ENCODE assay signal across 8 cellular contexts in the genomic region with DNA sequence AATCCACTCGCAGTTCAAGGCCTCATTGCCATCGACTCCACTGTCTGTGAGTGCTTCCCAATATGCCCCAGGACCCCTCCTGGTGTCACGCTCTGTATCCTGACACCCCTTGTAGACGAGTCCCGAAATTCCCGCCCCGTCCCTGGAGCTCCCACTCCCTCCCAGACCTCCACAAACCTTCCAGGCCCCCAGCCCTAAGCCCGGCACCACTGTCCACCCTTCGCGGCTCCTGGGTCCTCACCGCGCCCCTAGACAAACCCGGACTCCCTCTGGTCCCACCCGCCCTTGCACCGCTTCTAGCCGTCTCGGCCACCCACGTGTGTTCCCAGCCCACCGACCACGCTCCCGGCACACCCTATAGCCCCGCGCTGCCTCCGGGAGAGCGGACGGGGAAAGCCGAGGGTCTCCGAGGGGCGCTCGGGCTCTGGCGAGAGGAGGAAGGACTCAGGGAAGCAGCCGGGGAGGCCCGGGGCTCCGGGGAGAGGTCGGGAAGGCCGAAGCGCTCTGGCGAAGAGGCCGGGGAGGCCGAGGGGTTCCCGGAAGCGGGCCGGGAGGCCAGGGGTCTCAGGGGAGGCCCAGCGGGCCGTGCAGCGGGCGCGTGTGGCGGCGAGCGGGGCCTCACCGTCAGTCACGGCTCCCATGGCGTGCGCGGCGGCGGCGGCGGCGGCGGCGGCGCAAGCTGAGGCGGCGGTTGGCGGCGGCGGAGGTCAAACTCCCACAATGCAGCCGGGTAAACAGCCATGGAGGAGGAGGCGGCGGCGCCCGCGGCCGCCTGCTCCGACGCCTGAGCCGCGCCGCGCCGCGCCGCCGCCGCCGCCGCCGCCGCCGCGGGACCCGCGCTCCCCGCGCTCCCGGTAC. TPM values are rescaled to one million over a fixed set of nuclear protein-coding genes. Genes with fewer than 3 reads are reported as not detected.
DNase-seq lines count a peak whose midpoint lies in the region; ATAC-seq, FAIRE-seq and TF ChIP-seq lines count a peak whose summit lies in the region.

A gene with protein sequence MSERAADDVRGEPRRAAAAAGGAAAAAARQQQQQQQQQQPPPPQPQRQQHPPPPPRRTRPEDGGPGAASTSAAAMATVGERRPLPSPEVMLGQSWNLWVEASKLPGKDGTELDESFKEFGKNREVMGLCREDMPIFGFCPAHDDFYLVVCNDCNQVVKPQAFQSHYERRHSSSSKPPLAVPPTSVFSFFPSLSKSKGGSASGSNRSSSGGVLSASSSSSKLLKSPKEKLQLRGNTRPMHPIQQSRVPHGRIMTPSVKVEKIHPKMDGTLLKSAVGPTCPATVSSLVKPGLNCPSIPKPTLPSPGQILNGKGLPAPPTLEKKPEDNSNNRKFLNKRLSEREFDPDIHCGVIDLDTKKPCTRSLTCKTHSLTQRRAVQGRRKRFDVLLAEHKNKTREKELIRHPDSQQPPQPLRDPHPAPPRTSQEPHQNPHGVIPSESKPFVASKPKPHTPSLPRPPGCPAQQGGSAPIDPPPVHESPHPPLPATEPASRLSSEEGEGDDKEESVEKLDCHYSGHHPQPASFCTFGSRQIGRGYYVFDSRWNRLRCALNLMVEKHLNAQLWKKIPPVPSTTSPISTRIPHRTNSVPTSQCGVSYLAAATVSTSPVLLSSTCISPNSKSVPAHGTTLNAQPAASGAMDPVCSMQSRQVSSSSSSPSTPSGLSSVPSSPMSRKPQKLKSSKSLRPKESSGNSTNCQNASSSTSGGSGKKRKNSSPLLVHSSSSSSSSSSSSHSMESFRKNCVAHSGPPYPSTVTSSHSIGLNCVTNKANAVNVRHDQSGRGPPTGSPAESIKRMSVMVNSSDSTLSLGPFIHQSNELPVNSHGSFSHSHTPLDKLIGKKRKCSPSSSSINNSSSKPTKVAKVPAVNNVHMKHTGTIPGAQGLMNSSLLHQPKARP (plus strand): TSS at position 718 of the 858 bp plus-strand sequence. CDS start 48,732 bp downstream, outside the sequence.
A gene (minus strand): TSS at position 656 of the 858 bp plus-strand sequence. CDS start 15 bp downstream, at position 641.

- H3K4me1 ChIP-seq in small intestine (ENCODE audit: control insufficient read depth in 2 of 2, insufficient read depth in 1 of 2, low read depth in 1 of 2, low read length in 1 of 2) = peaks cover 3 to 13% of the 10 kb centered on the region in 2 donors

- H3K27me3 ChIP-seq in brain microvascular endothelial cell (replicated peaks) = no peaks in the 10 kb centered on the region
- no peaks in the 10 kb centered on the region for H3K27me3 ChIP-seq in small intestine (ENCODE audit: control insufficient read depth in 2 of 2, insufficient read depth in 2 of 2, low read length in 2 of 2)

- no peak for FAIRE-seq in small intestine (lab: Jason Lieb, UNC)

- peak; percentile 71 for ATAC-seq in GM21529 (IDR thresholded peaks at IDR 0.05; ENCODE audit: unreplicated experiment)

- peak within 1 kb of the TSS; percentile 83 for H3K4me3 ChIP-seq in Jurkat, Clone E6-1 (ENCODE audit: low read length)
- peak within 1 kb of the TSS; percentile 89 for H3K4me3 ChIP-seq in brain microvascular endothelial cell (ENCODE audit: low read depth, low read length)
- peak within 1 kb of the TSS; percentile 81 for H3K4me3 ChIP-seq in iPS-18c (ENCODE audit: insufficient read depth, low read depth, low read length)
- peak within 1 kb of the TSS; percentile 96 to 99 for H3K4me3 ChIP-seq in small intestine (ENCODE audit: low read depth in 1 of 2, low read length in 2 of 2)

- TF ChIP-seq CTCF in brain microvascular endothelial cell (IDR thresholded peaks at IDR 0.05; ENCODE audit: low read depth, low read length, missing control alignments) = no peak

- H3K27ac ChIP-seq in brain microvascular endothelial cell = peak within 1 kb of the TSS; percentile 78
- H3K27ac ChIP-seq in small intestine (ENCODE audit: low read depth in 1 of 2, low read length in 1 of 2) = peak within 1 kb of the TSS; percentile 87 to 91

- H3K9me3 ChIP-seq in iPS-18c (ENCODE audit: control insufficient read depth, insufficient read depth, low read length) (no peaks in the 10 kb centered on the region), small intestine (ENCODE audit: control insufficient read depth, low read depth) (no peaks in the 10 kb centered on the region)

- peak; percentile 11 for DNase-seq in GF-D8 (lab: John Stamatoyannopoulos, UW)
- no peak for DNase-seq in Jurkat, Clone E6-1 (ENCODE audit: low read depth, low spot score)
- DNase-seq in UCSD-AML1 (lab: John Stamatoyannopoulos, UW; ENCODE audit: unreplicated experiment) = peak; percentile 72
- DNase-seq in brain microvascular endothelial cell = peak; percentile 52
- DNase-seq in small intestine = peak; percentile 68
- DNase-seq in cerebellar nuclear complex (lab: John Stamatoyannopoulos, UW) = no peak

- in situ Hi-C loops in brain microvascular endothelial cell (cut with HindIII; ENCODE audit: low pct_ligation_motif_present, low sequenced_read_pairs) = no loop called here

- H3K36me3 ChIP-seq in brain microvascular endothelial cell (replicated peaks) (no peaks in the 10 kb centered on the region), small intestine (ENCODE audit: control insufficient read depth in 2 of 2, insufficient read depth in 2 of 2, low read length in 2 of 2) (no peaks in the 10 kb centered on the region)

- 0 to 1% (median 1%) methylated on average over 32 to 98 of the region's 98 CpGs for WGBS in small intestine, 3 donors

RNA-seq across cellular contexts. Expression of the first gene that starts in this region (rescaled TPM):
- polyA plus RNA-seq in Jurkat, Clone E6-1 (2012; ENCODE audit: insufficient read depth, insufficient read length) = 12.5 TPM
- 1 to 10 TPM; 2.4 to 6.0 (median 4.7) TPM for polyA plus RNA-seq in small intestine

RNA-seq across cellular contexts. Expression of the second gene that starts in this region (rescaled TPM):
- 145 TPM for polyA plus RNA-seq in Jurkat, Clone E6-1 (2012; ENCODE audit: insufficient read depth, insufficient read length)
- 100 to 1,000 TPM in 1 of 3 donors, 10 to 100 TPM in 2; 77.0 to 114 (median 93.8) TPM for polyA plus RNA-seq in small intestine

Comparison
In these comparisons a context has a peak if more than half of its experiments do, and no peak if none do; other contexts are left out.
1. DNase-seq: peak in GF-D8 (single experiment), UCSD-AML1 (single experiment), brain microvascular endothelial cell (single experiment) and small intestine (single experiment); none in Jurkat, Clone E6-1 (single experiment) and cerebellar nuclear complex (0 of 2).
2. Peak in every context shown above with its lines, with median percentiles within 50 percentile points of each other: H3K4me3 ChIP-seq.